In the genomic region with DNA sequence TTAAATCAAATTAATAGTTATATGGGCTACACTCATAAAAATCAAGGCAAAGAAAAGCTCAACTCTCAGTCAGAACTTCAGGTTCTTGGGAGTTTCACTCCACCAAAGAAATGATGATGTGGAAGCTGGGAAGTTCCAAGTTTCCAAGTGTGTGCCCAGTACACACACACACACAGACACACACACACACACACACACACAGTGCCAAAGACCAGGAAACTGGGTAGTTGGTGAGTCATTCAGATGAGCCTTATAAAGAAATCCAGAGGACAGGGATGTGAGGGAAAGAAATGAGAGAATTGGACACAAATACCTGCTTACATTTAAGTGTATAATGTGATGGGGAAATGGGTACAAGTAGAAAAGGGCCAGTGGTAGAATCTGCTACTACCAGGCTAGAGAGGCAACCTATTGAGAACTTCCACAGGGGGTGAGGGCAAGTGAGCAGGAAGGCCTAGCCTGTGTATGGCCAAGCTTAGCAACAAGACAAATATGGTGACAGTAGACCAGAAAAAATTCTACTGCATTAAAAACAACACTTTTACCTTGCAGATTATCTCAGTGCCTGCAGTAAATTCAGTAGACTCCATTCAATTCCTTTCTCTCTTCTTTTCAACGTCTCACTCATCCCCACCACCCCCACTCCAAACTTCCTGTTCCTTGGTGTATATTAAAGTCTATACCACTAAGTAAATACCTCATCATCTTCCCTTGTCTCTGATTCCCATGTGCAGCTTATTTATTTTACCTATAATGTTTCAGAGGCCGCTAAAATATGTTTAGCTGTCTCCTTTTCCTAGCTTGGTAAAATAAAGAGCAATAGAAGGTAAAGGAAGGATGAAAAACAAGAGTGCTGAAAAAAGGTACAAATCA, we compare ENCODE assay signal across 1 cellular context.
TF ChIP-seq lines count a peak whose summit lies in the region.

No MANE protein-coding gene starts in this region.

TF ChIP-seq in K562, 482 proteins besides CTCF, POLR2A, EP300 and RAD21 (continued from another document and continues in another):
- TF ChIP-seq, protein P1, sequence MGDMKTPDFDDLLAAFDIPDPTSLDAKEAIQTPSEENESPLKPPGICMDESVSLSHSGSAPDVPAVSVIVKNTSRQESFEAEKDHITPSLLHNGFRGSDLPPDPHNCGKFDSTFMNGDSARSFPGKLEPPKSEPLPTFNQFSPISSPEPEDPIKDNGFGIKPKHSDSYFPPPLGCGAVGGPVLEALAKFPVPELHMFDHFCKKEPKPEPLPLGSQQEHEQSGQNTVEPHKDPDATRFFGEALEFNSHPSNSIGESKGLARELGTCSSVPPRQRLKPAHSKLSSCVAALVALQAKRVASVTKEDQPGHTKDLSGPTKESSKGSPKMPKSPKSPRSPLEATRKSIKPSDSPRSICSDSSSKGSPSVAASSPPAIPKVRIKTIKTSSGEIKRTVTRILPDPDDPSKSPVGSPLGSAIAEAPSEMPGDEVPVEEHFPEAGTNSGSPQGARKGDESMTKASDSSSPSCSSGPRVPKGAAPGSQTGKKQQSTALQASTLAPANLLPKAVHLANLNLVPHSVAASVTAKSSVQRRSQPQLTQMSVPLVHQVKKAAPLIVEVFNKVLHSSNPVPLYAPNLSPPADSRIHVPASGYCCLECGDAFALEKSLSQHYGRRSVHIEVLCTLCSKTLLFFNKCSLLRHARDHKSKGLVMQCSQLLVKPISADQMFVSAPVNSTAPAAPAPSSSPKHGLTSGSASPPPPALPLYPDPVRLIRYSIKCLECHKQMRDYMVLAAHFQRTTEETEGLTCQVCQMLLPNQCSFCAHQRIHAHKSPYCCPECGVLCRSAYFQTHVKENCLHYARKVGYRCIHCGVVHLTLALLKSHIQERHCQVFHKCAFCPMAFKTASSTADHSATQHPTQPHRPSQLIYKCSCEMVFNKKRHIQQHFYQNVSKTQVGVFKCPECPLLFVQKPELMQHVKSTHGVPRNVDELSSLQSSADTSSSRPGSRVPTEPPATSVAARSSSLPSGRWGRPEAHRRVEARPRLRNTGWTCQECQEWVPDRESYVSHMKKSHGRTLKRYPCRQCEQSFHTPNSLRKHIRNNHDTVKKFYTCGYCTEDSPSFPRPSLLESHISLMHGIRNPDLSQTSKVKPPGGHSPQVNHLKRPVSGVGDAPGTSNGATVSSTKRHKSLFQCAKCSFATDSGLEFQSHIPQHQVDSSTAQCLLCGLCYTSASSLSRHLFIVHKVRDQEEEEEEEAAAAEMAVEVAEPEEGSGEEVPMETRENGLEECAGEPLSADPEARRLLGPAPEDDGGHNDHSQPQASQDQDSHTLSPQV (IDR thresholded peaks at IDR 0.05) = peak; percentile 80
- TF ChIP-seq FOXJ2 (tag; IDR thresholded peaks at IDR 0.05) = peak; percentile 64; the same call in 1 of the 2 replicates
- TF ChIP-seq NR1H2 (CRISPR knock-in tag; IDR thresholded peaks at IDR 0.05) = no peak
- peak; percentile 53 for TF ChIP-seq NFRKB (IDR thresholded peaks at IDR 0.05; ENCODE audit: low read depth)
- TF ChIP-seq ZNF311 (CRISPR knock-in tag; IDR thresholded peaks at IDR 0.05) = peak; percentile 48; the same call in 1 of the 2 replicates
- 0 out of 2 replicates have a peak, but pooled peaks have one; percentile 26 for TF ChIP-seq ETV5 (CRISPR knock-in tag; IDR thresholded peaks at IDR 0.05; ENCODE audit: low read depth)
- TF ChIP-seq JUND (IDR thresholded peaks at IDR 0.05; ENCODE audit: borderline replicate concordance, low read depth, low read length) = peak; percentile 88
- peak; percentile 70 for TF ChIP-seq JUND (tag; IDR thresholded peaks at IDR 0.05; ENCODE audit: borderline replicate concordance, low read depth, low read length)
- TF ChIP-seq ARID1B (IDR thresholded peaks at IDR 0.05) = peak; percentile 66
- TF ChIP-seq JUN (IDR thresholded peaks at IDR 0.05; ENCODE audit: borderline replicate concordance, low read depth, low read length) = peak; percentile 85
- no peak for TF ChIP-seq JUN (CRISPR knock-in tag; IDR thresholded peaks at IDR 0.05; ENCODE audit: borderline replicate concordance)
- TF ChIP-seq POU5F1 (IDR thresholded peaks at IDR 0.05; ENCODE audit: borderline replicate concordance, low read depth, low read length, partially characterized antibody) = no peak
- TF ChIP-seq FOXP1 (CRISPR knock-in tag; IDR thresholded peaks at IDR 0.05) = no peak
- peak; percentile 25; the same call in 1 of the 2 replicates for TF ChIP-seq DIDO1 (tag; IDR thresholded peaks at IDR 0.05; ENCODE audit: low read depth)
- TF ChIP-seq, protein P2, sequence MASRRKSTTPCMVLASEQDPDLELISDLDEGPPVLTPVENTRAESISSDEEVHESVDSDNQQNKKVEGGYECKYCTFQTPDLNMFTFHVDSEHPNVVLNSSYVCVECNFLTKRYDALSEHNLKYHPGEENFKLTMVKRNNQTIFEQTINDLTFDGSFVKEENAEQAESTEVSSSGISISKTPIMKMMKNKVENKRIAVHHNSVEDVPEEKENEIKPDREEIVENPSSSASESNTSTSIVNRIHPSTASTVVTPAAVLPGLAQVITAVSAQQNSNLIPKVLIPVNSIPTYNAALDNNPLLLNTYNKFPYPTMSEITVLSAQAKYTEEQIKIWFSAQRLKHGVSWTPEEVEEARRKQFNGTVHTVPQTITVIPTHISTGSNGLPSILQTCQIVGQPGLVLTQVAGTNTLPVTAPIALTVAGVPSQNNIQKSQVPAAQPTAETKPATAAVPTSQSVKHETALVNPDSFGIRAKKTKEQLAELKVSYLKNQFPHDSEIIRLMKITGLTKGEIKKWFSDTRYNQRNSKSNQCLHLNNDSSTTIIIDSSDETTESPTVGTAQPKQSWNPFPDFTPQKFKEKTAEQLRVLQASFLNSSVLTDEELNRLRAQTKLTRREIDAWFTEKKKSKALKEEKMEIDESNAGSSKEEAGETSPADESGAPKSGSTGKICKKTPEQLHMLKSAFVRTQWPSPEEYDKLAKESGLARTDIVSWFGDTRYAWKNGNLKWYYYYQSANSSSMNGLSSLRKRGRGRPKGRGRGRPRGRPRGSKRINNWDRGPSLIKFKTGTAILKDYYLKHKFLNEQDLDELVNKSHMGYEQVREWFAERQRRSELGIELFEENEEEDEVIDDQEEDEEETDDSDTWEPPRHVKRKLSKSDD (conservative IDR thresholded peaks at IDR 0.05; ENCODE audit: low read length) = no peak
- TF ChIP-seq TBL1XR1 (IDR thresholded peaks at IDR 0.05; ENCODE audit: low read length in 2 of 2) = peak in 1 of 2 experiments; percentile 27; a peak in 1 of 4 replicates
- TF ChIP-seq, protein P3, sequence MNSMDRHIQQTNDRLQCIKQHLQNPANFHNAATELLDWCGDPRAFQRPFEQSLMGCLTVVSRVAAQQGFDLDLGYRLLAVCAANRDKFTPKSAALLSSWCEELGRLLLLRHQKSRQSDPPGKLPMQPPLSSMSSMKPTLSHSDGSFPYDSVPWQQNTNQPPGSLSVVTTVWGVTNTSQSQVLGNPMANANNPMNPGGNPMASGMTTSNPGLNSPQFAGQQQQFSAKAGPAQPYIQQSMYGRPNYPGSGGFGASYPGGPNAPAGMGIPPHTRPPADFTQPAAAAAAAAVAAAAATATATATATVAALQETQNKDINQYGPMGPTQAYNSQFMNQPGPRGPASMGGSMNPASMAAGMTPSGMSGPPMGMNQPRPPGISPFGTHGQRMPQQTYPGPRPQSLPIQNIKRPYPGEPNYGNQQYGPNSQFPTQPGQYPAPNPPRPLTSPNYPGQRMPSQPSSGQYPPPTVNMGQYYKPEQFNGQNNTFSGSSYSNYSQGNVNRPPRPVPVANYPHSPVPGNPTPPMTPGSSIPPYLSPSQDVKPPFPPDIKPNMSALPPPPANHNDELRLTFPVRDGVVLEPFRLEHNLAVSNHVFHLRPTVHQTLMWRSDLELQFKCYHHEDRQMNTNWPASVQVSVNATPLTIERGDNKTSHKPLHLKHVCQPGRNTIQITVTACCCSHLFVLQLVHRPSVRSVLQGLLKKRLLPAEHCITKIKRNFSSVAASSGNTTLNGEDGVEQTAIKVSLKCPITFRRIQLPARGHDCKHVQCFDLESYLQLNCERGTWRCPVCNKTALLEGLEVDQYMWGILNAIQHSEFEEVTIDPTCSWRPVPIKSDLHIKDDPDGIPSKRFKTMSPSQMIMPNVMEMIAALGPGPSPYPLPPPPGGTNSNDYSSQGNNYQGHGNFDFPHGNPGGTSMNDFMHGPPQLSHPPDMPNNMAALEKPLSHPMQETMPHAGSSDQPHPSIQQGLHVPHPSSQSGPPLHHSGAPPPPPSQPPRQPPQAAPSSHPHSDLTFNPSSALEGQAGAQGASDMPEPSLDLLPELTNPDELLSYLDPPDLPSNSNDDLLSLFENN (IDR thresholded peaks at IDR 0.05; ENCODE audit: low read depth in 2 of 2, low read length in 2 of 2) = 0 out of 4 replicates have a peak, but pooled peaks of 1 of the 2 experiments have one; percentile 10
- no peak for TF ChIP-seq SPI1 (IDR thresholded peaks at IDR 0.05; ENCODE audit: borderline replicate concordance, low read depth, low read length)
- TF ChIP-seq CBFA2T2 (conservative IDR thresholded peaks at IDR 0.05) = no peak
- TF ChIP-seq, protein P4, sequence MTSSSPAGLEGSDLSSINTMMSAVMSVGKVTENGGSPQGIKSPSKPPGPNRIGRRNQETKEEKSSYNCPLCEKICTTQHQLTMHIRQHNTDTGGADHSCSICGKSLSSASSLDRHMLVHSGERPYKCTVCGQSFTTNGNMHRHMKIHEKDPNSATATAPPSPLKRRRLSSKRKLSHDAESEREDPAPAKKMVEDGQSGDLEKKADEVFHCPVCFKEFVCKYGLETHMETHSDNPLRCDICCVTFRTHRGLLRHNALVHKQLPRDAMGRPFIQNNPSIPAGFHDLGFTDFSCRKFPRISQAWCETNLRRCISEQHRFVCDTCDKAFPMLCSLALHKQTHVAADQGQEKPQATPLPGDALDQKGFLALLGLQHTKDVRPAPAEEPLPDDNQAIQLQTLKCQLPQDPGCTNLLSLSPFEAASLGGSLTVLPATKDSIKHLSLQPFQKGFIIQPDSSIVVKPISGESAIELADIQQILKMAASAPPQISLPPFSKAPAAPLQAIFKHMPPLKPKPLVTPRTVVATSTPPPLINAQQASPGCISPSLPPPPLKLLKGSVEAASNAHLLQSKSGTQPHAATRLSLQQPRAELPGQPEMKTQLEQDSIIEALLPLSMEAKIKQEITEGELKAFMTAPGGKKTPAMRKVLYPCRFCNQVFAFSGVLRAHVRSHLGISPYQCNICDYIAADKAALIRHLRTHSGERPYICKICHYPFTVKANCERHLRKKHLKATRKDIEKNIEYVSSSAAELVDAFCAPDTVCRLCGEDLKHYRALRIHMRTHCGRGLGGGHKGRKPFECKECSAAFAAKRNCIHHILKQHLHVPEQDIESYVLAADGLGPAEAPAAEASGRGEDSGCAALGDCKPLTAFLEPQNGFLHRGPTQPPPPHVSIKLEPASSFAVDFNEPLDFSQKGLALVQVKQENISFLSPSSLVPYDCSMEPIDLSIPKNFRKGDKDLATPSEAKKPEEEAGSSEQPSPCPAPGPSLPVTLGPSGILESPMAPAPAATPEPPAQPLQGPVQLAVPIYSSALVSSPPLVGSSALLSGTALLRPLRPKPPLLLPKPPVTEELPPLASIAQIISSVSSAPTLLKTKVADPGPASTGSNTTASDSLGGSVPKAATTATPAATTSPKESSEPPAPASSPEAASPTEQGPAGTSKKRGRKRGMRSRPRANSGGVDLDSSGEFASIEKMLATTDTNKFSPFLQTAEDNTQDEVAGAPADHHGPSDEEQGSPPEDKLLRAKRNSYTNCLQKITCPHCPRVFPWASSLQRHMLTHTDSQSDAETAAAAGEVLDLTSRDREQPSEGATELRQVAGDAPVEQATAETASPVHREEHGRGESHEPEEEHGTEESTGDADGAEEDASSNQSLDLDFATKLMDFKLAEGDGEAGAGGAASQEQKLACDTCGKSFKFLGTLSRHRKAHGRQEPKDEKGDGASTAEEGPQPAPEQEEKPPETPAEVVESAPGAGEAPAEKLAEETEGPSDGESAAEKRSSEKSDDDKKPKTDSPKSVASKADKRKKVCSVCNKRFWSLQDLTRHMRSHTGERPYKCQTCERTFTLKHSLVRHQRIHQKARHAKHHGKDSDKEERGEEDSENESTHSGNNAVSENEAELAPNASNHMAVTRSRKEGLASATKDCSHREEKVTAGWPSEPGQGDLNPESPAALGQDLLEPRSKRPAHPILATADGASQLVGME (CRISPR knock-in tag; IDR thresholded peaks at IDR 0.05) = no peak
- TF ChIP-seq, protein P5, sequence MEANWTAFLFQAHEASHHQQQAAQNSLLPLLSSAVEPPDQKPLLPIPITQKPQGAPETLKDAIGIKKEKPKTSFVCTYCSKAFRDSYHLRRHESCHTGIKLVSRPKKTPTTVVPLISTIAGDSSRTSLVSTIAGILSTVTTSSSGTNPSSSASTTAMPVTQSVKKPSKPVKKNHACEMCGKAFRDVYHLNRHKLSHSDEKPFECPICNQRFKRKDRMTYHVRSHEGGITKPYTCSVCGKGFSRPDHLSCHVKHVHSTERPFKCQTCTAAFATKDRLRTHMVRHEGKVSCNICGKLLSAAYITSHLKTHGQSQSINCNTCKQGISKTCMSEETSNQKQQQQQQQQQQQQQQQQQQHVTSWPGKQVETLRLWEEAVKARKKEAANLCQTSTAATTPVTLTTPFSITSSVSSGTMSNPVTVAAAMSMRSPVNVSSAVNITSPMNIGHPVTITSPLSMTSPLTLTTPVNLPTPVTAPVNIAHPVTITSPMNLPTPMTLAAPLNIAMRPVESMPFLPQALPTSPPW (CRISPR knock-in tag; IDR thresholded peaks at IDR 0.05) = peak; percentile 26; the same call in 1 of the 2 replicates
- no peak for TF ChIP-seq POLR2AphosphoS5 (IDR thresholded peaks at IDR 0.05; ENCODE audit: control insufficient read depth, insufficient read depth, low read depth, low read length)
- no peak for TF ChIP-seq MED1 (CRISPR knock-in tag; IDR thresholded peaks at IDR 0.05; ENCODE audit: borderline replicate concordance)
- no peak for TF ChIP-seq KLF10 (CRISPR knock-in tag; IDR thresholded peaks at IDR 0.05)
- TF ChIP-seq, protein P6, sequence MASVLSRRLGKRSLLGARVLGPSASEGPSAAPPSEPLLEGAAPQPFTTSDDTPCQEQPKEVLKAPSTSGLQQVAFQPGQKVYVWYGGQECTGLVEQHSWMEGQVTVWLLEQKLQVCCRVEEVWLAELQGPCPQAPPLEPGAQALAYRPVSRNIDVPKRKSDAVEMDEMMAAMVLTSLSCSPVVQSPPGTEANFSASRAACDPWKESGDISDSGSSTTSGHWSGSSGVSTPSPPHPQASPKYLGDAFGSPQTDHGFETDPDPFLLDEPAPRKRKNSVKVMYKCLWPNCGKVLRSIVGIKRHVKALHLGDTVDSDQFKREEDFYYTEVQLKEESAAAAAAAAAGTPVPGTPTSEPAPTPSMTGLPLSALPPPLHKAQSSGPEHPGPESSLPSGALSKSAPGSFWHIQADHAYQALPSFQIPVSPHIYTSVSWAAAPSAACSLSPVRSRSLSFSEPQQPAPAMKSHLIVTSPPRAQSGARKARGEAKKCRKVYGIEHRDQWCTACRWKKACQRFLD (CRISPR knock-in tag; IDR thresholded peaks at IDR 0.05) = peak; percentile 70; the same call in 1 of the 2 replicates
- peak; percentile 60 to 91; a peak in 3 of 4 replicates for TF ChIP-seq FOXA3 (CRISPR knock-in tag; conservative IDR thresholded peaks at IDR 0.05 in 1 of 2, IDR thresholded peaks at IDR 0.05 in 1 of 2)
